In the genomic region with DNA sequence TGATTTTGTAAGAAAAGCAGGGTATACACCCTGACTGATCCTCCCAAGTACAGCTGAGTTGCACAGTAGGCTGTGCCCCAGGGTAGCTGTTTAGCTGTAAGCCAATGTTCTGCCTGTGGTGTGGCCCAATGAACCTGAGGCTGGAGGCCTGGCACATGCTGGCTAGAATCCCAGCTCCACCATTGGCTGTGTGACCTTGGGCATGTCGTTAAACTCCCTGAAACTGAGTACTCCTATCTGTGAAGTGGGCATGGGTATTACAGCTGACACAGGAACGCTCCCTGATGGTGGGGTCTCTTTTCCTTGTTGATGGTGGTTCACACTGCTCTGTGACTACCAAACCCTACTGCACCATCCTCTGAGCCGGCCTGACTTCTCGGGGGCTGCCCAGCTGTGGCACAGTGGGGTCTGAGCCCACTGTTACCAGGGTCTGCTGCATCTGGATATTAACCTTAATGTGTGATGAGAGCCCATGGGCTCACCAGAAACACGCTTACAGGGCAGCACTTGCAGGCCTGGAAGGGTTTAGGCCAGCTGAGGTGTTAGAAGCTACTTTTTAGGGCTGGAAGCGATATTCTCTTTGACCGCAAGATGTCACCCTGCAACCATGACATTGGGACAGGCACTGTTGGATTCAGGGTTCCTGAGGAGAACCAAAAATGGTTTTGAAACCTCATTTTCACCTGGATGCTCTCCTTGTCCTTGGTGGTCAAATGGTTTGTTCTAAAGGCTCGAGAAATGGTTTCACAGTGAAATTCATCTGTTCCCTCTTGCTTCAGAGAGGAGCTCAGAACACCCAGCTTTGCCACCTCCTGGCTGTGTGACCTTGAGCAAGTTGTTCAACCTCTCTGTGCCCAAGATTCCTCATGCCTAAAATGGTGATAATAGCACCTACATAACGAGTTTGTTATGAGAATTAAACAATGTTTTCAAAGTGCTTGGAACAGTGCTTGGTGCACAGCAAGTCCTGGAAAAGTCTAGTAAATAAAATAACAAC, we compare ENCODE assay signal across 8 cellular contexts. TPM values are rescaled to one million over a fixed set of nuclear protein-coding genes. Genes with fewer than 3 reads are reported as not detected.
A peak's percentile ranks its signal among the peaks of the same experiment; 100 is the strongest.
DNase-seq lines count a peak whose midpoint lies in the region; ATAC-seq and TF ChIP-seq lines count a peak whose summit lies in the region.

No MANE protein-coding gene starts in this region.

- H3K9me3 Mint-ChIP-seq in activated CD4-positive, alpha-beta T cell treated with anti-CD3 and anti-CD28 coated beads, Interleukin-2, amount 10 ng/mL, durations not matched to agents 24 days and 14 days, result no peaks in the 10 kb centered on the region

- TF ChIP-seq CTCF in stomach (IDR thresholded peaks at IDR 0.05), result peak in 5 of 7 experiments; percentile 70 to 88 (median 78)

- H3K27me3 ChIP-seq in stomach, result no peaks in the 10 kb centered on the region

- H3K27me3 Mint-ChIP-seq in activated CD4-positive, alpha-beta T cell treated with anti-CD3 and anti-CD28 coated beads, Interleukin-2, amount 10 ng/mL, durations not matched to agents 24 days and 14 days, result peaks cover 33% of the 10 kb centered on the region

- peaks cover 2% of the 10 kb centered on the region for H3K4me1 Mint-ChIP-seq in activated CD4-positive, alpha-beta T cell treated with anti-CD3 and anti-CD28 coated beads, Interleukin-2, amount 10 ng/mL, durations not matched to agents 24 days and 14 days

- WGBS in stomach, 5 donors, result 36 to 48% (median 40%) methylated on average over 9 of the region's 9 CpGs

- TF ChIP-seq POLR2A in stomach (IDR thresholded peaks at IDR 0.05), result no peak

- no peaks in the 10 kb centered on the region for H3K9me3 ChIP-seq in stomach

- ATAC-seq in GM18870 (IDR thresholded peaks at IDR 0.05; ENCODE audit: unreplicated experiment), result no peak

- H3K36me3 ChIP-seq in stomach, result no peaks in the 10 kb centered on the region

- H3K36me3 Mint-ChIP-seq in activated CD4-positive, alpha-beta T cell treated with anti-CD3 and anti-CD28 coated beads, Interleukin-2, amount 10 ng/mL, durations not matched to agents 24 days and 14 days (ENCODE audit: low read depth), result no peaks in the 10 kb centered on the region

- DNase-seq in NOMO-1 treated with DMSO at 0.1 percent for 48 hours (lab: John Stamatoyannopoulos, UW; ENCODE audit: unreplicated experiment) (peak; percentile 7), NOMO-1 treated with dmso at 0.1 percent for 144 hours (lab: John Stamatoyannopoulos, UW; ENCODE audit: unreplicated experiment) (no peak), NCI-H1092 treated with DMSO at 0.1 percent for 48 hours (lab: John Stamatoyannopoulos, UW) (peak; percentile 30), lung microvascular endothelial cell (ENCODE audit: low read depth in 2 of 2) (peak; percentile 65 to 76), stomach (peak; percentile 64)
- peak; percentile 90 for DNase-seq in activated CD4-positive, alpha-beta T cell treated with anti-CD3 and anti-CD28 coated beads, Interleukin-2, amount 10 ng/mL, durations not matched to agents 24 days and 14 days
- peak; percentile 22 for DNase-seq in effector CD8-positive, alpha-beta T cell (lab: John Stamatoyannopoulos, UW)

- H3K27ac Mint-ChIP-seq in activated CD4-positive, alpha-beta T cell treated with anti-CD3 and anti-CD28 coated beads, Interleukin-2, amount 10 ng/mL, durations not matched to agents 24 days and 14 days, result no peak overlapping the region

- intact Hi-C loops in activated CD4-positive, alpha-beta T cell treated with anti-CD3 and anti-CD28 coated beads, Interleukin-2, amount 10 ng/mL, durations not matched to agents 24 days and 14 days (cut with micrococcal nuclease), result loop anchor here (1.0 to 2.0 kb wide), 3 partner anchors 504 to 629 kb away; no protein-coding TSS in a partner anchor
- intact Hi-C loops in stomach (cut with DNase I; ENCODE audit: low total_unique reads), result loop anchor here (2.0 kb wide), 1 partner anchor 505 kb away; no protein-coding TSS in a partner anchor

- no peak overlapping the region for H3K4me3 ChIP-seq in stomach

- H3K27ac ChIP-seq in stomach, result no peak overlapping the region

- no peak for TF ChIP-seq EP300 in stomach (IDR thresholded peaks at IDR 0.05)

- no peak overlapping the region for H3K4me3 Mint-ChIP-seq in activated CD4-positive, alpha-beta T cell treated with anti-CD3 and anti-CD28 coated beads, Interleukin-2, amount 10 ng/mL, durations not matched to agents 24 days and 14 days

- peaks cover under 1 to 13% (median 6%) of the 10 kb centered on the region in 4 donors for H3K4me1 ChIP-seq in stomach

RNA-seq across cellular contexts. Expression of a gene that starts 6.8 kb away (rescaled TPM):
- 19.8 and 20.0 TPM in 2 replicates for total RNA-seq in activated CD4-positive, alpha-beta T cell treated with anti-CD3 and anti-CD28 coated beads, Interleukin-2, amount 10 ng/mL, durations not matched to agents 24 days and 14 days
- total RNA-seq in lung microvascular endothelial cell, result under 0.01 TPM in 1 of 2 replicates, not detected in the other
- 100 to 1,000 TPM in 2 of 5 donors, 10 to 100 TPM in 1, 1 to 10 TPM in 2; 6.8 to 121 (median 24.9) TPM for total RNA-seq in stomach
- polyA plus RNA-seq in stomach, result 100 to 1,000 TPM in 2 of 3 donors, 10 to 100 TPM in 1; 88.8 to 113 (median 104) TPM
